ENCODE assay signal across 12 cellular contexts in genomic region chr3:150783920-150784746, GRCh38. TPM values are rescaled to one million over a fixed set of nuclear protein-coding genes. Genes with fewer than 3 reads are reported as not detected.
DNase-seq lines count a peak whose midpoint lies in the region; ATAC-seq and TF ChIP-seq lines count a peak whose summit lies in the region.
"Had no signal": no experiment of that assay in that cellular context is flagged by ENCODE, and none has a peak within 500 bp of the region (broad histone marks: within the 10 kb centered on the region; RNA-seq: fewer than 3 reads in every experiment).

No MANE protein-coding gene starts in this region.

- H3K4me1 ChIP-seq in uterus = no peaks in the 10 kb centered on the region
- H3K4me1 ChIP-seq: A549, parathyroid adenoma had no signal

- peaks cover 2% of the 10 kb centered on the region for H3K36me3 Mint-ChIP-seq in activated CD4-positive, alpha-beta T cell treated with anti-CD3 and anti-CD28 coated beads, Interleukin-2, amount 10 ng/mL, durations not matched to agents 24 days and 14 days (ENCODE audit: low read depth)

- no peaks in the 10 kb centered on the region for H3K9me3 ChIP-seq in uterus
- H3K9me3 ChIP-seq: A549 had no signal

- DNase-seq in activated CD4-positive, alpha-beta T cell treated with anti-CD3 and anti-CD28 coated beads, Interleukin-2, amount 10 ng/mL, durations not matched to agents 24 days and 14 days = no peak
- DNase-seq in activated CD4-positive, alpha-beta T cell treated with anti-CD3 and anti-CD28 coated beads, Interleukin-2, amount 50 U/mL, for 1 hour = no peak
- peak; percentile 18 for DNase-seq in fibroblast of mammary gland (ENCODE audit: low read depth)
- no peak for DNase-seq in DMS53 treated with DMSO at 0.1 percent for 48 hours (lab: John Stamatoyannopoulos, UW; ENCODE audit: unreplicated experiment)
- DNase-seq in uterus = no peak
- DNase-seq: caudate nucleus, NCI-H187 had no signal

- ATAC-seq in GM21576 (IDR thresholded peaks at IDR 0.05; ENCODE audit: unreplicated experiment) (peak; percentile 59), HG03432 (IDR thresholded peaks at IDR 0.05; ENCODE audit: unreplicated experiment) (peak; percentile 71), HG03025 (IDR thresholded peaks at IDR 0.05; ENCODE audit: low FRiP score, unreplicated experiment) (no peak)
- ATAC-seq: A549 had no signal

- H3K27ac Mint-ChIP-seq in activated CD4-positive, alpha-beta T cell treated with anti-CD3 and anti-CD28 coated beads, Interleukin-2, amount 10 ng/mL, durations not matched to agents 24 days and 14 days = peak overlapping the region; percentile 86

- H3K27ac ChIP-seq in uterus = no peak overlapping the region
- H3K27ac ChIP-seq: A549, parathyroid adenoma had no signal

- H3K4me3 ChIP-seq in fibroblast of mammary gland (ENCODE audit: control insufficient read depth, low read depth, low read length) (no peak overlapping the region), uterus (no peak overlapping the region)
- H3K4me3 ChIP-seq: A549 had no signal

- TF ChIP-seq POLR2A in uterus (IDR thresholded peaks at IDR 0.05) = no peak

- H3K4me3 Mint-ChIP-seq in activated CD4-positive, alpha-beta T cell treated with anti-CD3 and anti-CD28 coated beads, Interleukin-2, amount 10 ng/mL, durations not matched to agents 24 days and 14 days = peak overlapping the region; percentile 49

- H3K27me3 ChIP-seq in uterus = no peaks in the 10 kb centered on the region

- TF ChIP-seq CTCF in fibroblast of mammary gland (conservative IDR thresholded peaks at IDR 0.05; ENCODE audit: control insufficient read depth, insufficient read depth, low read depth, low read length) (no peak), uterus (IDR thresholded peaks at IDR 0.05) (no peak)

- peaks cover 10% of the 10 kb centered on the region for H3K9me3 Mint-ChIP-seq in activated CD4-positive, alpha-beta T cell treated with anti-CD3 and anti-CD28 coated beads, Interleukin-2, amount 10 ng/mL, durations not matched to agents 24 days and 14 days

- intact Hi-C loops in activated CD4-positive, alpha-beta T cell treated with anti-CD3 and anti-CD28 coated beads, Interleukin-2, amount 10 ng/mL, durations not matched to agents 24 days and 14 days (cut with micrococcal nuclease) = loop anchor here (1.0 to 5.0 kb wide), 5 partner anchors 21 to 523 kb away; partner anchors contain the start of genes GPR171 and SIAH2
- intact Hi-C loops in uterus (cut with DNase I; ENCODE audit: low total_unique reads) = loop anchor here (10.0 kb wide), 1 partner anchor 59 kb away; no protein-coding TSS in a partner anchor

- H3K27me3 Mint-ChIP-seq in activated CD4-positive, alpha-beta T cell treated with anti-CD3 and anti-CD28 coated beads, Interleukin-2, amount 10 ng/mL, durations not matched to agents 24 days and 14 days = peaks cover 2% of the 10 kb centered on the region

- H3K36me3 ChIP-seq in uterus = no peaks in the 10 kb centered on the region

- H3K4me1 Mint-ChIP-seq in activated CD4-positive, alpha-beta T cell treated with anti-CD3 and anti-CD28 coated beads, Interleukin-2, amount 10 ng/mL, durations not matched to agents 24 days and 14 days = peaks cover 46% of the 10 kb centered on the region

RNA-seq across cellular contexts. Expression of gene SIAH2, which starts 21.2 kb away (rescaled TPM):
- 130 and 133 TPM in 2 replicates for total RNA-seq in activated CD4-positive, alpha-beta T cell treated with anti-CD3 and anti-CD28 coated beads, Interleukin-2, amount 10 ng/mL, durations not matched to agents 24 days and 14 days
- 10 to 100 TPM; 25.4 to 63.8 (median 43.6) TPM for total RNA-seq in uterus
